Comparison of ENCODE assay signal across 1 cellular context in genomic region chr6:143450453-143451362, GRCh38.
A peak's percentile ranks its signal among the peaks of the same experiment; 100 is the strongest.
TF ChIP-seq lines count a peak whose summit lies in the region.

TSS of gene ADAT2 (minus strand) at chr6:143450695. CDS start at chr6:143450658, 37 bp downstream.
A gene with protein sequence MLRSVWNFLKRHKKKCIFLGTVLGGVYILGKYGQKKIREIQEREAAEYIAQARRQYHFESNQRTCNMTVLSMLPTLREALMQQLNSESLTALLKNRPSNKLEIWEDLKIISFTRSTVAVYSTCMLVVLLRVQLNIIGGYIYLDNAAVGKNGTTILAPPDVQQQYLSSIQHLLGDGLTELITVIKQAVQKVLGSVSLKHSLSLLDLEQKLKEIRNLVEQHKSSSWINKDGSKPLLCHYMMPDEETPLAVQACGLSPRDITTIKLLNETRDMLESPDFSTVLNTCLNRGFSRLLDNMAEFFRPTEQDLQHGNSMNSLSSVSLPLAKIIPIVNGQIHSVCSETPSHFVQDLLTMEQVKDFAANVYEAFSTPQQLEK (plus strand): TSS chr6:143450805. CDS start chr6:143451043, 238 bp downstream.

TF ChIP-seq in HepG2, 621 proteins besides CTCF, POLR2A, EP300 and RAD21 (continued from another document and continues in another):
- TF ChIP-seq MLX (CRISPR knock-in tag; IDR thresholded peaks at IDR 0.05) (peak; percentile 60; the same call in 1 of the 2 replicates), ZNF343 (CRISPR knock-in tag; IDR thresholded peaks at IDR 0.05) (0 out of 2 replicates have a peak, but pooled peaks have one; percentile 61), ZNF761 (CRISPR knock-in tag; conservative IDR thresholded peaks at IDR 0.05) (peak; percentile 95), TP53 (CRISPR knock-in tag; conservative IDR thresholded peaks at IDR 0.05) (peak; percentile 76), ARNT2 (CRISPR knock-in tag; IDR thresholded peaks at IDR 0.05; ENCODE audit: low read depth) (peak; percentile 99), CAMTA2 (CRISPR knock-in tag; IDR thresholded peaks at IDR 0.05; ENCODE audit: borderline replicate concordance) (no peak), ZNF232 (CRISPR knock-in tag; IDR thresholded peaks at IDR 0.05; ENCODE audit: borderline replicate concordance) (peak; percentile 96; the same call in 1 of the 2 replicates), ZNF605 (CRISPR knock-in tag; IDR thresholded peaks at IDR 0.05) (peak; percentile 100), KDM4B (CRISPR knock-in tag; IDR thresholded peaks at IDR 0.05) (peak; percentile 99), ATRX (CRISPR knock-in tag; IDR thresholded peaks at IDR 0.05; ENCODE audit: borderline replicate concordance) (no peak), BATF2 (CRISPR knock-in tag; IDR thresholded peaks at IDR 0.05) (peak; percentile 98), RXRA (CRISPR knock-in tag; IDR thresholded peaks at IDR 0.05) (peak; percentile 96), CBX1 (IDR thresholded peaks at IDR 0.05; ENCODE audit: low read depth) (peak; percentile 99), TIGD3 (CRISPR knock-in tag; IDR thresholded peaks at IDR 0.05; ENCODE audit: borderline replicate concordance) (no peak; the same call in 1 of the 2 replicates), ZNF234 (CRISPR knock-in tag; conservative IDR thresholded peaks at IDR 0.05) (0 out of 2 replicates have a peak, but pooled peaks have one; percentile 55), ZNF180 (CRISPR knock-in tag; IDR thresholded peaks at IDR 0.05; ENCODE audit: borderline replicate concordance, low read depth) (peak; percentile 14; the same call in 1 of the 2 replicates), HNF4G (IDR thresholded peaks at IDR 0.05; ENCODE audit: borderline replicate concordance, low read depth, low read length) (peak; percentile 73), HNF4G (CRISPR knock-in tag; IDR thresholded peaks at IDR 0.05; ENCODE audit: borderline replicate concordance, low read depth) (peak; percentile 76; the same call in 1 of the 2 replicates), ZSCAN31 (CRISPR knock-in tag; IDR thresholded peaks at IDR 0.05; ENCODE audit: low read depth) (peak; percentile 88), ZNF737 (CRISPR knock-in tag; IDR thresholded peaks at IDR 0.05; ENCODE audit: borderline replicate concordance) (no peak), ZBTB7B (CRISPR knock-in tag; IDR thresholded peaks at IDR 0.05) (peak; percentile 87; the same call in 1 of the 2 replicates), PHB2 (IDR thresholded peaks at IDR 0.05; ENCODE audit: partially characterized antibody) (no peak), RXRB (CRISPR knock-in tag; IDR thresholded peaks at IDR 0.05; ENCODE audit: borderline replicate concordance) (peak; percentile 89), STAT6 (CRISPR knock-in tag; IDR thresholded peaks at IDR 0.05; ENCODE audit: borderline replicate concordance) (no peak), NFYC (CRISPR knock-in tag; IDR thresholded peaks at IDR 0.05) (peak; percentile 87), ADNP (CRISPR knock-in tag; IDR thresholded peaks at IDR 0.05) (no peak), ZNF501 (CRISPR knock-in tag; IDR thresholded peaks at IDR 0.05) (peak; percentile 100), THAP11 (CRISPR knock-in tag; IDR thresholded peaks at IDR 0.05) (peak; percentile 96), SRSF4 (IDR thresholded peaks at IDR 0.05; ENCODE audit: low read depth, low read length, poor library complexity, severe bottlenecking) (no peak), THAP8 (CRISPR knock-in tag; IDR thresholded peaks at IDR 0.05; ENCODE audit: borderline replicate concordance) (peak; percentile 97), ZNF383 (CRISPR knock-in tag; IDR thresholded peaks at IDR 0.05; ENCODE audit: borderline replicate concordance) (peak; percentile 97), ZNF136 (CRISPR knock-in tag; IDR thresholded peaks at IDR 0.05; ENCODE audit: low read depth) (0 out of 2 replicates have a peak, but pooled peaks have one; percentile 39), PAF1 (CRISPR knock-in tag; IDR thresholded peaks at IDR 0.05) (no peak), ASH2L (IDR thresholded peaks at IDR 0.05; ENCODE audit: insufficient read length, low read depth, low read length) (peak; percentile 100), MAFK (conservative IDR thresholded peaks at IDR 0.05 in 1 of 2, IDR thresholded peaks at IDR 0.05 in 1 of 2; ENCODE audit: low read length in 2 of 2) (peak; percentile 3 to 32; a peak in 2 of 4 replicates), ZNF350 (CRISPR knock-in tag; IDR thresholded peaks at IDR 0.05; ENCODE audit: borderline replicate concordance, low read depth) (peak; percentile 100), ZNF564 (CRISPR knock-in tag; IDR thresholded peaks at IDR 0.05) (peak; percentile 97), ELF3 (CRISPR knock-in tag; IDR thresholded peaks at IDR 0.05) (peak; percentile 94), ATM (IDR thresholded peaks at IDR 0.05; ENCODE audit: borderline replicate concordance) (no peak), ZNF441 (CRISPR knock-in tag; IDR thresholded peaks at IDR 0.05; ENCODE audit: borderline replicate concordance) (peak; percentile 71; the same call in 1 of the 2 replicates), ZXDC (CRISPR knock-in tag; IDR thresholded peaks at IDR 0.05) (0 out of 2 replicates have a peak, but pooled peaks have one; percentile 75)
- TF ChIP-seq, protein P1, sequence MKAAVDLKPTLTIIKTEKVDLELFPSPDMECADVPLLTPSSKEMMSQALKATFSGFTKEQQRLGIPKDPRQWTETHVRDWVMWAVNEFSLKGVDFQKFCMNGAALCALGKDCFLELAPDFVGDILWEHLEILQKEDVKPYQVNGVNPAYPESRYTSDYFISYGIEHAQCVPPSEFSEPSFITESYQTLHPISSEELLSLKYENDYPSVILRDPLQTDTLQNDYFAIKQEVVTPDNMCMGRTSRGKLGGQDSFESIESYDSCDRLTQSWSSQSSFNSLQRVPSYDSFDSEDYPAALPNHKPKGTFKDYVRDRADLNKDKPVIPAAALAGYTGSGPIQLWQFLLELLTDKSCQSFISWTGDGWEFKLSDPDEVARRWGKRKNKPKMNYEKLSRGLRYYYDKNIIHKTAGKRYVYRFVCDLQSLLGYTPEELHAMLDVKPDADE (CRISPR knock-in tag; IDR thresholded peaks at IDR 0.05): peak; percentile 86
- TF ChIP-seq, protein P2, sequence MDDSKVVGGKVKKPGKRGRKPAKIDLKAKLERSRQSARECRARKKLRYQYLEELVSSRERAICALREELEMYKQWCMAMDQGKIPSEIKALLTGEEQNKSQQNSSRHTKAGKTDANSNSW (CRISPR knock-in tag; IDR thresholded peaks at IDR 0.05; ENCODE audit: borderline replicate concordance): no peak
- TF ChIP-seq, protein P3, sequence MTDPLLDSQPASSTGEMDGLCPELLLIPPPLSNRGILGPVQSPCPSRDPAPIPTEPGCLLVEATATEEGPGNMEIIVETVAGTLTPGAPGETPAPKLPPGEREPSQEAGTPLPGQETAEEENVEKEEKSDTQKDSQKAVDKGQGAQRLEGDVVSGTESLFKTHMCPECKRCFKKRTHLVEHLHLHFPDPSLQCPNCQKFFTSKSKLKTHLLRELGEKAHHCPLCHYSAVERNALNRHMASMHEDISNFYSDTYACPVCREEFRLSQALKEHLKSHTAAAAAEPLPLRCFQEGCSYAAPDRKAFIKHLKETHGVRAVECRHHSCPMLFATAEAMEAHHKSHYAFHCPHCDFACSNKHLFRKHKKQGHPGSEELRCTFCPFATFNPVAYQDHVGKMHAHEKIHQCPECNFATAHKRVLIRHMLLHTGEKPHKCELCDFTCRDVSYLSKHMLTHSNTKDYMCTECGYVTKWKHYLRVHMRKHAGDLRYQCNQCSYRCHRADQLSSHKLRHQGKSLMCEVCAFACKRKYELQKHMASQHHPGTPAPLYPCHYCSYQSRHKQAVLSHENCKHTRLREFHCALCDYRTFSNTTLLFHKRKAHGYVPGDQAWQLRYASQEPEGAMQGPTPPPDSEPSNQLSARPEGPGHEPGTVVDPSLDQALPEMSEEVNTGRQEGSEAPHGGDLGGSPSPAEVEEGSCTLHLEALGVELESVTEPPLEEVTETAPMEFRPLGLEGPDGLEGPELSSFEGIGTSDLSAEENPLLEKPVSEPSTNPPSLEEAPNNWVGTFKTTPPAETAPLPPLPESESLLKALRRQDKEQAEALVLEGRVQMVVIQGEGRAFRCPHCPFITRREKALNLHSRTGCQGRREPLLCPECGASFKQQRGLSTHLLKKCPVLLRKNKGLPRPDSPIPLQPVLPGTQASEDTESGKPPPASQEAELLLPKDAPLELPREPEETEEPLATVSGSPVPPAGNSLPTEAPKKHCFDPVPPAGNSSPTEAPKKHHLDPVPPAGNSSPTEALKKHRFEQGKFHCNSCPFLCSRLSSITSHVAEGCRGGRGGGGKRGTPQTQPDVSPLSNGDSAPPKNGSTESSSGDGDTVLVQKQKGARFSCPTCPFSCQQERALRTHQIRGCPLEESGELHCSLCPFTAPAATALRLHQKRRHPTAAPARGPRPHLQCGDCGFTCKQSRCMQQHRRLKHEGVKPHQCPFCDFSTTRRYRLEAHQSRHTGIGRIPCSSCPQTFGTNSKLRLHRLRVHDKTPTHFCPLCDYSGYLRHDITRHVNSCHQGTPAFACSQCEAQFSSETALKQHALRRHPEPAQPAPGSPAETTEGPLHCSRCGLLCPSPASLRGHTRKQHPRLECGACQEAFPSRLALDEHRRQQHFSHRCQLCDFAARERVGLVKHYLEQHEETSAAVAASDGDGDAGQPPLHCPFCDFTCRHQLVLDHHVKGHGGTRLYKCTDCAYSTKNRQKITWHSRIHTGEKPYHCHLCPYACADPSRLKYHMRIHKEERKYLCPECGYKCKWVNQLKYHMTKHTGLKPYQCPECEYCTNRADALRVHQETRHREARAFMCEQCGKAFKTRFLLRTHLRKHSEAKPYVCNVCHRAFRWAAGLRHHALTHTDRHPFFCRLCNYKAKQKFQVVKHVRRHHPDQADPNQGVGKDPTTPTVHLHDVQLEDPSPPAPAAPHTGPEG (CRISPR knock-in tag; IDR thresholded peaks at IDR 0.05): peak; percentile 85; the same call in 1 of the 2 replicates
- TF ChIP-seq, protein P4, sequence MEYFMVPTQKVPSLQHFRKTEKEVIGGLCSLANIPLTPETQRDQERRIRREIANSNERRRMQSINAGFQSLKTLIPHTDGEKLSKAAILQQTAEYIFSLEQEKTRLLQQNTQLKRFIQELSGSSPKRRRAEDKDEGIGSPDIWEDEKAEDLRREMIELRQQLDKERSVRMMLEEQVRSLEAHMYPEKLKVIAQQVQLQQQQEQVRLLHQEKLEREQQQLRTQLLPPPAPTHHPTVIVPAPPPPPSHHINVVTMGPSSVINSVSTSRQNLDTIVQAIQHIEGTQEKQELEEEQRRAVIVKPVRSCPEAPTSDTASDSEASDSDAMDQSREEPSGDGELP (IDR thresholded peaks at IDR 0.05; ENCODE audit: borderline replicate concordance, low read depth): peak; percentile 85
